In genomic region chr16:75498610-75499324, GRCh38 we compare ENCODE assay signal across 10 cellular contexts. TPM values are rescaled to one million over a fixed set of nuclear protein-coding genes. Genes with fewer than 3 reads are reported as not detected.
DNase-seq lines count a peak whose midpoint lies in the region; FAIRE-seq and TF ChIP-seq lines count a peak whose summit lies in the region.
"Not testable (repeated sequence)": the region's sequence is repeated elsewhere in the genome, so short reads cannot be mapped to it uniquely, and the experiment has no call there.
"Had no signal": no experiment of that assay in that cellular context is flagged by ENCODE, and none has a peak within 500 bp of the region (broad histone marks: within the 10 kb centered on the region; RNA-seq: fewer than 3 reads in every experiment).

No MANE protein-coding gene starts in this region.

- not testable (repeated sequence) for H3K36me3 ChIP-seq in H1 (ENCODE audit: control insufficient read depth in 2 of 4, insufficient read depth in 4 of 4, low read length in 3 of 4); thyroid gland

- H3K18ac ChIP-seq in H1 (ENCODE audit: extremely low read depth, low read length) = not testable (repeated sequence)

- not testable (repeated sequence) for TF ChIP-seq POLR2A in H1 (IDR thresholded peaks at IDR 0.05; ENCODE audit: control extremely low read depth in 1 of 2, low read depth in 2 of 2, low read length in 2 of 2); thyroid gland (IDR thresholded peaks at IDR 0.05)

- not testable (repeated sequence) for H2AK5ac ChIP-seq in H1 (ENCODE audit: low read depth, low read length)

- peak overlapping the region; percentile 62 for H3K27ac ChIP-seq in angular gyrus (ENCODE audit: low read depth, low read length)
- not testable (repeated sequence) for H3K27ac ChIP-seq in H1 (ENCODE audit: low read depth, low read length)
- peak overlapping the region in 1 of 3 donors; percentile 23 for H3K27ac ChIP-seq in thyroid gland

- not testable (repeated sequence) for FAIRE-seq in H1 (lab: Jason Lieb, UNC)

- H3K9ac ChIP-seq in H1 (replicated peaks in 1 of 4; ENCODE audit: extremely low read depth in 1 of 4, low read depth in 3 of 4, low read length in 3 of 4) = not testable (repeated sequence)

- DNase-seq in COR-L47 (lab: John Stamatoyannopoulos, UW) (peak; percentile 80), NCI-H1092 treated with DMSO at 0.1 percent for 48 hours (lab: John Stamatoyannopoulos, UW) (peak; percentile 77), NCI-H774 (lab: John Stamatoyannopoulos, UW) (peak; percentile 10), hypothalamus (lab: John Stamatoyannopoulos, UW) (peak in 47 of 51 donors; percentile 3 to 86 (median 62)), occipital lobe (lab: John Stamatoyannopoulos, UW) (peak; percentile 17), thyroid gland (peak; percentile 85)
- DNase-seq in H1 (ENCODE audit: low read depth in 1 of 2, low spot score in 2 of 2) = not testable (repeated sequence)

- H3K23ac ChIP-seq in H1 (ENCODE audit: insufficient read length) = not testable (repeated sequence)

- not testable (repeated sequence) for H3K4ac ChIP-seq in H1 (replicated peaks; ENCODE audit: insufficient read length, low read depth, low read length)

- not testable (repeated sequence) for H3K4me1 ChIP-seq in H1 (replicated peaks in 1 of 4; ENCODE audit: control insufficient read depth in 3 of 4, insufficient read depth in 4 of 4, low read length in 3 of 4)
- H3K4me1 ChIP-seq in thyroid gland = peaks cover 11 to 12% of the 10 kb centered on the region in 2 donors

- H2BK120ac ChIP-seq in H1 (replicated peaks; ENCODE audit: low read depth, low read length) = not testable (repeated sequence)

- 0 out of 2 replicates have a peak overlapping the region, but pooled peaks have one; percentile 2 for H2BK12ac ChIP-seq in H1 (ENCODE audit: low read depth, low read length)

- POLR2A ChIA-PET in H1 (lab: Charles Lee; ENCODE audit: partially characterized antibody) = interaction anchor here (0.6 to 1.8 kb wide), 2 partner anchors 18 to 116 kb away, joined by 5 to 10 read pairs; no protein-coding TSS in a partner anchor

- H3K79me2 ChIP-seq in H1 (ENCODE audit: control insufficient read depth in 1 of 2, insufficient read depth in 2 of 2, low read length in 2 of 2) = not testable (repeated sequence)

- H3K9me3 ChIP-seq in H1 (ENCODE audit: insufficient read depth in 2 of 2, low read depth in 1 of 2, low read length in 1 of 2); thyroid gland: not testable (repeated sequence)

- not testable (repeated sequence) for H3K56ac ChIP-seq in H1 (replicated peaks; ENCODE audit: insufficient read length, low read depth, low read length)

- not testable (repeated sequence) for H4K20me1 ChIP-seq in H1 (replicated peaks in 1 of 2; ENCODE audit: control insufficient read depth in 1 of 2, insufficient read depth in 2 of 2, low read length in 2 of 2)

- not testable (repeated sequence) for H3K4me3 ChIP-seq in H1 (ENCODE audit: extremely low read depth in 1 of 4, insufficient read depth in 2 of 4, low read depth in 3 of 4, low read length in 4 of 4); thyroid gland (replicated peaks in 1 of 3)

- WGBS in H1 (ENCODE audit: extremely low coverage in 1 of 2, insufficient coverage in 1 of 2, insufficient read length in 1 of 2, insufficient replicate concordance in 2 of 2, low coverage in 1 of 2, low lambda C conversion rate in 2 of 2, missing lambda C conversion rate in 1 of 2), 2 experiments = 86% methylated on average over 4 of the region's 12 CpGs; no CpG with 5 or more reads in 1 of the 2 experiments
- WGBS in thyroid gland, 2 donors = 12 to 23% methylated on average over 5 to 6 of the region's 12 CpGs

- TF ChIP-seq EP300 in H1 (IDR thresholded peaks at IDR 0.05; ENCODE audit: borderline replicate concordance in 1 of 2, low read depth in 2 of 2, low read length in 2 of 2) = not testable (repeated sequence)

- not testable (repeated sequence) for H2BK20ac ChIP-seq in H1 (ENCODE audit: low read length)

- H3K23me2 ChIP-seq in H1 (ENCODE audit: low read depth, low read length) = not testable (repeated sequence)

- H3K14ac ChIP-seq in H1 (ENCODE audit: insufficient read length) = not testable (repeated sequence)

- not testable (repeated sequence) for H4K91ac ChIP-seq in H1 (replicated peaks; ENCODE audit: insufficient read length, low read length)

- H3K79me1 ChIP-seq in H1 (ENCODE audit: low read depth, low read length) = not testable (repeated sequence)

- intact Hi-C loops in thyroid gland (cut with DNase I) = not testable (repeated sequence)

- H2AFZ ChIP-seq in H1 (ENCODE audit: low read length) = not testable (repeated sequence)

- H4K5ac ChIP-seq in H1 (ENCODE audit: insufficient read length, low read depth, low read length) = not testable (repeated sequence)

- not testable (repeated sequence) for H3K27me3 ChIP-seq in H1 (replicated peaks in 1 of 4; ENCODE audit: control insufficient read depth in 3 of 4, extremely low read depth in 1 of 4, insufficient read depth in 3 of 4, low read length in 3 of 4); thyroid gland

- not testable (repeated sequence) for H3K4me2 ChIP-seq in H1 (ENCODE audit: insufficient read depth in 1 of 2, low read depth in 2 of 2, low read length in 2 of 2)

- not testable (repeated sequence) for H2BK5ac ChIP-seq in H1 (ENCODE audit: low read depth, low read length)

- CTCF ChIA-PET in H1 (lab: Charles Lee; ENCODE audit: partially characterized antibody) = interaction anchor here (3.1 to 5.6 kb wide), 3 partner anchors 10 to 23 kb away, joined by 9 to 56 read pairs (median 40); no protein-coding TSS in a partner anchor

- not testable (repeated sequence) for TF ChIP-seq CTCF in H1 (IDR thresholded peaks at IDR 0.05; ENCODE audit: control extremely low read depth in 1 of 3, insufficient read depth in 1 of 3, low read depth in 1 of 3, low read length in 3 of 3); thyroid gland (IDR thresholded peaks at IDR 0.05)

- H4K8ac ChIP-seq in H1 (ENCODE audit: extremely low read depth, insufficient read depth, low read length) = not testable (repeated sequence)

- TF ChIP-seq RAD21 in H1 (IDR thresholded peaks at IDR 0.05 in 1 of 2, conservative IDR thresholded peaks at IDR 0.05 in 1 of 2; ENCODE audit: low read depth in 2 of 2, low read length in 2 of 2) = not testable (repeated sequence)

- not testable (repeated sequence) for H2BK15ac ChIP-seq in H1 (ENCODE audit: low read length)

RNA-seq across cellular contexts. Expression of gene CHST6, which starts 3.5 kb away (rescaled TPM):
- 25.4 and 26.4 TPM in 2 replicates for total RNA-seq in H1 (2021; fragmentation: NEBNext Ultra II Directional; extraction: Animal tissue kit (Norgen Biotek cat#: 25700))
- 18.2 and 26.5 TPM in 2 replicates for polyA plus RNA-seq in H1 (2011; rRNA removed)
- polyA plus RNA-seq in H1 (2011; cell fraction: cytosol; rRNA removed) = 15.2 TPM
- 27.0 TPM for polyA plus RNA-seq in H1 (2011; cell fraction: nucleus; rRNA removed)
- polyA plus RNA-seq in H1 (2012, experiment 1 of 2) = 11.5 to 16.3 TPM (median 14.7 TPM) in 4 replicates
- polyA plus RNA-seq in H1 (2012, experiment 2 of 2) = 14.3 TPM
- 14.9 TPM for polyA plus RNA-seq in H1 (2013, experiment 1 of 2)
- polyA plus RNA-seq in H1 (2013, experiment 2 of 2) = 15.6 TPM
- 20.6 and 25.1 TPM in 2 replicates for polyA minus RNA-seq in H1 (2011; rRNA and poly(A)+ RNA removed)
- polyA minus RNA-seq in H1 (2011; cell fraction: cytosol; rRNA and poly(A)+ RNA removed) = 20.6 TPM
- 18.2 TPM for polyA minus RNA-seq in H1 (2011; cell fraction: nucleus; rRNA and poly(A)+ RNA removed)
- total RNA-seq in occipital lobe (0.94 TPM), thyroid gland (under 1 TPM in 3 of 4 donors, not detected in 1; 0.13 to 0.29 (median 0.22) TPM)

RNA-seq across cellular contexts. Expression of gene TMEM170A, which starts 34.3 kb away (rescaled TPM):
- 52.8 and 56.6 TPM in 2 replicates for total RNA-seq in H1 (2021; fragmentation: NEBNext Ultra II Directional; extraction: Animal tissue kit (Norgen Biotek cat#: 25700))
- 21.1 and 22.9 TPM in 2 replicates for polyA plus RNA-seq in H1 (2011; rRNA removed)
- 25.1 TPM for polyA plus RNA-seq in H1 (2011; cell fraction: cytosol; rRNA removed)
- 12.3 TPM for polyA plus RNA-seq in H1 (2011; cell fraction: nucleus; rRNA removed)
- 18.4 to 30.7 TPM (median 23.8 TPM) in 4 replicates for polyA plus RNA-seq in H1 (2012, experiment 1 of 2)
- 9.8 TPM for polyA plus RNA-seq in H1 (2012, experiment 2 of 2)
- polyA plus RNA-seq in H1 (2013, experiment 1 of 2) = 31.1 TPM
- polyA plus RNA-seq in H1 (2013, experiment 2 of 2) = 37.3 TPM
- 45.5 and 49.2 TPM in 2 replicates for polyA minus RNA-seq in H1 (2011; rRNA and poly(A)+ RNA removed)
- 22.3 TPM for polyA minus RNA-seq in H1 (2011; cell fraction: cytosol; rRNA and poly(A)+ RNA removed)
- 27.2 TPM for polyA minus RNA-seq in H1 (2011; cell fraction: nucleus; rRNA and poly(A)+ RNA removed)
- total RNA-seq in occipital lobe (30.7 TPM), thyroid gland (10 to 100 TPM; 27.1 to 41.9 (median 30.7) TPM)

RNA-seq across cellular contexts. Expression of gene CHST5, which starts 37.1 kb away (rescaled TPM):
- 0.13 and 0.15 TPM in 2 replicates for total RNA-seq in H1 (2021; fragmentation: NEBNext Ultra II Directional; extraction: Animal tissue kit (Norgen Biotek cat#: 25700))
- polyA plus RNA-seq in H1 (2011; rRNA removed) = 0.13 and 0.23 TPM in 2 replicates
- 0.08 TPM for polyA plus RNA-seq in H1 (2011; cell fraction: cytosol; rRNA removed)
- 0.66 TPM for polyA plus RNA-seq in H1 (2011; cell fraction: nucleus; rRNA removed)
- 0.23 to 0.52 TPM (median 0.40 TPM) in 3 of 4 replicates, not detected in the other for polyA plus RNA-seq in H1 (2012, experiment 1 of 2)
- polyA plus RNA-seq in H1 (2012, experiment 2 of 2) = not detected
- 0.06 TPM for polyA plus RNA-seq in H1 (2013, experiment 1 of 2)
- 0.13 TPM for polyA plus RNA-seq in H1 (2013, experiment 2 of 2)
- 0.32 and 0.41 TPM in 2 replicates for polyA minus RNA-seq in H1 (2011; rRNA and poly(A)+ RNA removed)
- not detected for polyA minus RNA-seq in H1 (2011; cell fraction: cytosol; rRNA and poly(A)+ RNA removed)
- 0.40 TPM for polyA minus RNA-seq in H1 (2011; cell fraction: nucleus; rRNA and poly(A)+ RNA removed)
- total RNA-seq in occipital lobe (0.16 TPM), thyroid gland (under 1 TPM in 1 of 4 donors, not detected in 3; 0.50 TPM)
- total RNA-seq: skeletal muscle tissue, urinary bladder had no signal

RNA-seq across cellular contexts. Expression of gene TMEM231, which starts 57.3 kb away (rescaled TPM):
- total RNA-seq in H1 (2021; fragmentation: NEBNext Ultra II Directional; extraction: Animal tissue kit (Norgen Biotek cat#: 25700)) = 8.0 and 8.3 TPM in 2 replicates
- 26.7 and 37.6 TPM in 2 replicates for polyA plus RNA-seq in H1 (2011; rRNA removed)
- polyA plus RNA-seq in H1 (2011; cell fraction: cytosol; rRNA removed) = 22.6 TPM
- 26.1 TPM for polyA plus RNA-seq in H1 (2011; cell fraction: nucleus; rRNA removed)
- polyA plus RNA-seq in H1 (2012, experiment 1 of 2) = 6.4 to 11.0 TPM (median 8.7 TPM) in 4 replicates
- polyA plus RNA-seq in H1 (2012, experiment 2 of 2) = 5.9 TPM
- 13.7 TPM for polyA plus RNA-seq in H1 (2013, experiment 1 of 2)
- polyA plus RNA-seq in H1 (2013, experiment 2 of 2) = 16.0 TPM
- polyA minus RNA-seq in H1 (2011; rRNA and poly(A)+ RNA removed) = 36.4 and 54.6 TPM in 2 replicates
- 17.5 TPM for polyA minus RNA-seq in H1 (2011; cell fraction: cytosol; rRNA and poly(A)+ RNA removed)
- polyA minus RNA-seq in H1 (2011; cell fraction: nucleus; rRNA and poly(A)+ RNA removed) = 7.9 TPM
- total RNA-seq in occipital lobe (17.0 TPM), thyroid gland (10 to 100 TPM in 2 of 4 donors, 1 to 10 TPM in 2; 3.6 to 22.2 (median 10.9) TPM)

Comparison
In these comparisons a context has a peak if more than half of its experiments do, and no peak if none do; other contexts are left out.
1. RNA of gene CHST6, which starts 3.5 kb away (total RNA-seq): 25.4 to 26.4 TPM in H1; 0.94 TPM in occipital lobe (single experiment) and 0.13 to 0.29 TPM in thyroid gland; every median in the first group is over 10 times any median in the second.